In the genomic region with DNA sequence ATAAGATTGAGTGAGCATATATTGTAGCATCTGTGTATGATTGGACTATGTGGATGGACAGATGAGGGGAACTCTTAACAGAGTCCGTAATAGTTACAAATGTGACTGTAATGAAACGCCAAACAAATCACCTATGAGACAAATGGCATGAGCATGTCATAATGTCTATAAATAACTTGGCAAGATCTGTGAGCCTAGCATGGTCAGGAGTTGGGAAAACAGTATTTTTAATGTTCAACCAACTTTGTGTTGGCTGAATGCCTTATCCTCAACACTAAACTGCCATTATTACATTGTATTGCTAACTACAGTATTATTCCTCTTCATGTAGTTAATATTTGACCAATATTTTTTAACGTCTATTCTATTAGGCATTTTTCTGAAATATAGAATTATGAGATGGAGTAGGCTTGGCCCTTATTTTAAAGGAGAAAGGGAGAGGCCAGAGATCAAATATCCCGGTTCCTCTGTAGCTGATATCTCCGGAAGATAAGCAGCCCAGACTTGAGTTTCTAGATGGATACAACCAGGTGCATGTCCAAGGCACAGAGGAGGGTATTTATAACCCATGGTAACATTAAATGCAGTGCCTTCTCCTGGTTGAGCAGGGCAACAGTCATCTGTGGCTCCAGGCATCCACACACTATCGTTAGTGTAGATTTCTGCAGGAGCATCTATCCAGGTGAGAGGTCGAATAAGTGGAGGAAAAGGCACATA, we compare ENCODE assay signal across 35 cellular contexts. TPM values are rescaled to one million over a fixed set of nuclear protein-coding genes. Genes with fewer than 3 reads are reported as not detected.
"Had no signal": no experiment of that assay in that cellular context is flagged by ENCODE, and none has a peak within 500 bp of the region (broad histone marks: within the 10 kb centered on the region; RNA-seq: fewer than 3 reads in every experiment).

No MANE protein-coding gene starts in this region.

- H3K9me3 ChIP-seq: adrenal gland, gastrocnemius medialis, left lung, lower lobe of right lung, stomach, thyroid gland, upper lobe of left lung, vagina had no signal

- H3K36me3 ChIP-seq: adrenal gland, cardiac muscle cell, gastrocnemius medialis, left lung, lower lobe of right lung, stomach, thyroid gland, upper lobe of left lung, vagina had no signal

- DNase-seq: activated CD4-positive, alpha-beta T cell treated with anti-CD3 and anti-CD28 coated beads for 36 hours; activated CD4-positive, CD25-positive, alpha-beta regulatory T cell; activated CD8-positive, alpha-beta T cell treated with anti-CD3 and anti-CD28 coated beads, Interleukin-2, amount 10 ng/mL, durations not matched to agents 7 days and 5 days; activated naive CD4-positive, alpha-beta T cell treated with Interleukin-2 at 50 U/mL for 16 hours; activated naive CD8-positive, alpha-beta T cell treated with anti-CD3 and anti-CD28 coated beads for 36 hours; activated T-cell treated with anti-CD3 and anti-CD28 coated beads for 4 hours; activated T-cell treated with anti-CD3 and anti-CD28 coated beads, Interleukin-2, amount 50 U/mL, for 72 hours; adrenal gland; aorta; dorsolateral prefrontal cortex; effector memory CD4-positive, alpha-beta T cell; erythroblast; gastrocnemius medialis; left lung; lower lobe of right lung; mesenchymal stem cell; posterior cingulate gyrus; stimulated activated CD4-positive, alpha-beta T cell treated with anti-CD3 and anti-CD28 coated beads, Interleukin-1b, Interleukin-23, amount 100 ng/mL, for 48 hours; stimulated activated CD4-positive, alpha-beta T cell treated with anti-CD3 and anti-CD28 coated beads, Interleukin-4, amount 100 ng/mL, for 4 hours; stimulated activated CD8-positive, alpha-beta memory T cell treated with anti-CD3 and anti-CD28 coated beads, Interleukin-4, amount 100 ng/mL, for 48 hours; stomach; T-cell; thyroid gland; upper lobe of left lung had no signal

- ATAC-seq: activated CD4-positive, alpha-beta T cell treated with anti-CD3 and anti-CD28 coated beads for 36 hours; activated CD8-positive, alpha-beta T cell treated with anti-CD3 and anti-CD28 coated beads, Interleukin-2, amount 10 ng/mL, durations not matched to agents 7 days and 5 days; activated T-cell treated with anti-CD3 and anti-CD28 coated beads, Interleukin-2, amount 50 U/mL, for 72 hours; gastrocnemius medialis; left lung; lower lobe of right lung; natural killer cell treated with Interleukin-12 subunit alpha and Interleukin-12 subunit beta and Interleukin-15 and Interleukin-18, amount 100 ng/mL, for 72 hours; sciatic nerve; stimulated activated memory B cell treated with anti-CD40 and anti-IgM and Interleukin-4, amounts not matched to agents 10 μg/mL and 1 μg/mL and 100 μg/mL, for 72 hours; T-cell had no signal

- H3K4me3 ChIP-seq: adrenal gland, cardiac muscle cell, coronary artery, dorsolateral prefrontal cortex, gastrocnemius medialis, hepatocyte, left lung, lower lobe of right lung, smooth muscle cell, stomach, thyroid gland, upper lobe of left lung, vagina had no signal

RNA-seq across cellular contexts. Expression of a gene that starts 32.7 kb away (rescaled TPM):
- total RNA-seq: activated CD4-positive, alpha-beta T cell treated with anti-CD3 and anti-CD28 coated beads for 36 hours; activated CD8-positive, alpha-beta T cell treated with anti-CD3 and anti-CD28 coated beads, Interleukin-2, amount 10 ng/mL, durations not matched to agents 7 days and 5 days; activated naive CD8-positive, alpha-beta T cell treated with anti-CD3 and anti-CD28 coated beads for 36 hours; activated T-cell treated with anti-CD3 and anti-CD28 coated beads, Interleukin-2, amount 50 U/mL, for 72 hours; cardiac muscle cell; gastrocnemius medialis; hepatocyte; natural killer cell treated with Interleukin-12 subunit alpha and Interleukin-12 subunit beta and Interleukin-15 and Interleukin-18, amount 100 ng/mL, for 72 hours; omental fat pad; smooth muscle cell; T-helper 2 cell treated with Interferon-gamma antibody and Interleukin-4, amounts not matched to agents 100 ng/mL and 5 ng/mL, for 36 hours; thyroid gland had no signal

RNA-seq across cellular contexts. Expression of a gene that starts 38.8 kb away (rescaled TPM):
- total RNA-seq: activated CD4-positive, alpha-beta T cell treated with anti-CD3 and anti-CD28 coated beads for 36 hours; activated CD8-positive, alpha-beta T cell treated with anti-CD3 and anti-CD28 coated beads, Interleukin-2, amount 10 ng/mL, durations not matched to agents 7 days and 5 days; activated naive CD8-positive, alpha-beta T cell treated with anti-CD3 and anti-CD28 coated beads for 36 hours; activated T-cell treated with anti-CD3 and anti-CD28 coated beads, Interleukin-2, amount 50 U/mL, for 72 hours; cardiac muscle cell; gastrocnemius medialis; natural killer cell treated with Interleukin-12 subunit alpha and Interleukin-12 subunit beta and Interleukin-15 and Interleukin-18, amount 100 ng/mL, for 72 hours; smooth muscle cell; T-helper 2 cell treated with Interferon-gamma antibody and Interleukin-4, amounts not matched to agents 100 ng/mL and 5 ng/mL, for 36 hours; vagina had no signal

RNA-seq across cellular contexts. Expression of a gene that starts 49.3 kb away (rescaled TPM):
- total RNA-seq: activated CD4-positive, alpha-beta T cell treated with anti-CD3 and anti-CD28 coated beads for 36 hours; activated CD8-positive, alpha-beta T cell treated with anti-CD3 and anti-CD28 coated beads, Interleukin-2, amount 10 ng/mL, durations not matched to agents 7 days and 5 days; activated naive CD8-positive, alpha-beta T cell treated with anti-CD3 and anti-CD28 coated beads for 36 hours; activated T-cell treated with anti-CD3 and anti-CD28 coated beads, Interleukin-2, amount 50 U/mL, for 72 hours; cardiac muscle cell; cerebellum; natural killer cell treated with Interleukin-12 subunit alpha and Interleukin-12 subunit beta and Interleukin-15 and Interleukin-18, amount 100 ng/mL, for 72 hours; T-helper 2 cell treated with Interferon-gamma antibody and Interleukin-4, amounts not matched to agents 100 ng/mL and 5 ng/mL, for 36 hours; thyroid gland; vagina had no signal
